ENCODE assay signal across 19 cellular contexts in genomic region chr10:90675621-90676020, GRCh38.
DNase-seq lines count a peak whose midpoint lies in the region; TF ChIP-seq lines count a peak whose summit lies in the region.
"Had no signal": no experiment of that assay in that cellular context is flagged by ENCODE, and none has a peak within 500 bp of the region (broad histone marks: within the 10 kb centered on the region; RNA-seq: fewer than 3 reads in every experiment).

No MANE protein-coding gene starts in this region.

- H3K4me1 ChIP-seq in ACC112 (ENCODE audit: control insufficient read depth, insufficient read depth, low read length, unreplicated experiment), result peaks cover 23% of the 10 kb centered on the region
- H3K4me1 ChIP-seq: gastroesophageal sphincter, left lung, transverse colon had no signal

- H3K79me2 ChIP-seq in ACC112 (ENCODE audit: control insufficient read depth, insufficient read depth, low read length, unreplicated experiment), result no peaks in the 10 kb centered on the region

- no peaks in the 10 kb centered on the region for H3K27me3 ChIP-seq in ACC112 (ENCODE audit: insufficient read depth, low read length)
- H3K27me3 ChIP-seq: gastroesophageal sphincter, left lung, transverse colon had no signal

- in situ Hi-C loops in astrocyte of the spinal cord (cut with HindIII; ENCODE audit: low sequenced_read_pairs), result no loop called here

- peak overlapping the region; percentile 99 for H3K27ac ChIP-seq in ACC112 (ENCODE audit: low read depth, low read length)
- H3K27ac ChIP-seq: gastroesophageal sphincter, left lung, transverse colon had no signal

- DNase-seq in HS-5 (ENCODE audit: low read depth) (peak; percentile 58), astrocyte of the spinal cord (ENCODE audit: low read depth, low spot score) (peak; percentile 87), fibroblast of villous mesenchyme (ENCODE audit: low read depth) (peak; percentile 8), inferior parietal cortex (ENCODE audit: extremely low spot score) (no peak), SIG-M5 (lab: John Stamatoyannopoulos, UW) (no peak), NCI-H510A treated with DMSO at 0.1 percent for 48 hours (lab: John Stamatoyannopoulos, UW) (no peak), GM10266 (ENCODE audit: extremely low spot score) (no peak)
- DNase-seq: activated naive CD8-positive, alpha-beta T cell treated with anti-CD3 and anti-CD28 coated beads, Interleukin-2, amount 10 ng/mL, durations not matched to agents 7 days and 5 days; cerebellar nuclear complex; DMS153; effector CD8-positive, alpha-beta T cell; left lung; NCI-H2081; NCI-H510A; retina; stimulated activated naive CD4-positive, alpha-beta T cell treated with Interleukin-2 at 50 U/mL for 16 hours had no signal

- H2AFZ ChIP-seq in ACC112 (ENCODE audit: low read length, unreplicated experiment), result peak overlapping the region; percentile 75

- no peak for TF ChIP-seq CTCF in astrocyte of the spinal cord (IDR thresholded peaks at IDR 0.05; ENCODE audit: low read depth, low read length)
- no peak for TF ChIP-seq CTCF in fibroblast of villous mesenchyme (IDR thresholded peaks at IDR 0.05; ENCODE audit: insufficient read depth, low read depth, low read length)
- TF ChIP-seq CTCF in GM10266 (IDR thresholded peaks at IDR 0.05; ENCODE audit: control insufficient read depth, insufficient read depth, low read depth, missing control alignments), result no peak

- peak overlapping the region; percentile 54 for H3K4me3 ChIP-seq in ACC112 (ENCODE audit: low read depth, low read length)
- no peak overlapping the region for H3K4me3 ChIP-seq in astrocyte of the spinal cord (ENCODE audit: low read depth, low read length)
- no peak overlapping the region for H3K4me3 ChIP-seq in fibroblast of villous mesenchyme (ENCODE audit: low read depth, low read length)
- H3K4me3 ChIP-seq: gastroesophageal sphincter, left lung, transverse colon had no signal

- H3K36me3 ChIP-seq in ACC112 (ENCODE audit: insufficient read depth, low read length), result no peaks in the 10 kb centered on the region
- H3K36me3 ChIP-seq: gastroesophageal sphincter, left lung, transverse colon had no signal

Comparison
In these comparisons a context has a peak if more than half of its experiments do, and no peak if none do; other contexts are left out.
1. DNase-seq: peak in HS-5 (single experiment), astrocyte of the spinal cord (single experiment) and fibroblast of villous mesenchyme (single experiment); none in inferior parietal cortex (single experiment), SIG-M5 (single experiment), NCI-H510A treated with DMSO at 0.1 percent for 48 hours (single experiment) and GM10266 (single experiment).